In the genomic region with DNA sequence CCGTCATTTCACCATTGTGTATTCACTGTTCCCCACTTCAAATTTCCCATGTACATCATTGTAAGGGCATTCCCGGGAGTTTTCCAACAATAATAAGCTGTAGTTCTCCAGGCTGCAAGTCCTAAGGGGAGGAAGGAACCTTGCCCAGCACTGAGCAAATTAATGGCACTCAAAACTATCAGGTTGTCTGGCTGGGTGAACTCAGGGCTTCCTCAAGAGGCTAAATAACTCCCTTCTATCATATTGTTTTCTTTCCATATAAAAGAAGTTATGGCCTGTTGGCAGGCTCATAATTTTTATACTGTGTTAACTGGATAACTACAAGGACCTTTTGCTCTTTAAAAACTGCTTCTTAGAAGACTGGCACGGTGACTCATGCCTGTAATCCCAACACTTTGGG, we compare ENCODE assay signal across 20 cellular contexts.
"Had no signal": no experiment of that assay in that cellular context is flagged by ENCODE, and none has a peak within 500 bp of the region (broad histone marks: within the 10 kb centered on the region; RNA-seq: fewer than 3 reads in every experiment).

No MANE protein-coding gene starts in this region.

- H3K9me3 ChIP-seq: gastrocnemius medialis, pancreas, psoas muscle, tibial artery had no signal

- ATAC-seq: activated CD8-positive, alpha-beta memory T cell treated with anti-CD3 and anti-CD28 coated beads, Interleukin-2, amount 10 ng/mL, durations not matched to agents 7 days and 5 days; activated CD8-positive, alpha-beta T cell treated with anti-CD3 and anti-CD28 coated beads for 36 hours; activated naive CD8-positive, alpha-beta T cell treated with anti-CD3 and anti-CD28 coated beads, Interleukin-2, amount 50 U/mL, for 24 hours; gastrocnemius medialis; psoas muscle; right cardiac atrium had no signal

- H3K27me3 ChIP-seq: gastrocnemius medialis, pancreas, tibial artery had no signal

- H3K4me1 ChIP-seq: gastrocnemius medialis, pancreas, psoas muscle had no signal

- H3K36me3 ChIP-seq: gastrocnemius medialis, pancreas, tibial artery, WERI-Rb-1 had no signal

- H3K27ac ChIP-seq: gastrocnemius medialis, pancreas, psoas muscle, tibial artery, WERI-Rb-1 had no signal

- DNase-seq: activated CD4-positive, alpha-beta T cell treated with anti-CD3 and anti-CD28 coated beads, Interleukin-2, amount 10 ng/mL, durations not matched to agents 7 days and 5 days; activated CD4-positive, CD25-positive, alpha-beta regulatory T cell treated with anti-CD3 and anti-CD28 coated beads, Interleukin-2, amount 50 U/mL, for 72 hours; activated CD8-positive, alpha-beta memory T cell treated with anti-CD3 and anti-CD28 coated beads, Interleukin-2, amount 10 ng/mL, durations not matched to agents 7 days and 5 days; activated CD8-positive, alpha-beta T cell treated with anti-CD3 and anti-CD28 coated beads for 36 hours; activated gamma-delta T cell; activated naive CD4-positive, alpha-beta T cell treated with anti-CD3 and anti-CD28 coated beads, Interleukin-2, amount 50 U/mL, for 16 hours; activated naive CD8-positive, alpha-beta T cell treated with anti-CD3 and anti-CD28 coated beads, Interleukin-2, amount 50 U/mL, for 24 hours; activated T-cell treated with anti-CD3 and anti-CD28 coated beads for 4 hours; dermis blood vessel endothelial cell; effector CD8-positive, alpha-beta T cell; erythroblast; gastrocnemius medialis; hypothalamus; nephron progenitor cell; pancreas; psoas muscle; right cardiac atrium; stimulated activated CD4-positive, alpha-beta T cell treated with anti-CD3 and anti-CD28 coated beads, Interleukin-12 subunit alpha, Interleukin-12 subunit beta, amount 100 ng/mL, for 4 hours; tibial artery; WERI-Rb-1 had no signal

- H3K4me3 ChIP-seq: gastrocnemius medialis, pancreas, psoas muscle, tibial artery had no signal
